In genomic region chr3:171810278-171811058, GRCh38 we compare ENCODE assay signal across 2 cellular contexts.
TF ChIP-seq lines count a peak whose summit lies in the region.

A gene with protein sequence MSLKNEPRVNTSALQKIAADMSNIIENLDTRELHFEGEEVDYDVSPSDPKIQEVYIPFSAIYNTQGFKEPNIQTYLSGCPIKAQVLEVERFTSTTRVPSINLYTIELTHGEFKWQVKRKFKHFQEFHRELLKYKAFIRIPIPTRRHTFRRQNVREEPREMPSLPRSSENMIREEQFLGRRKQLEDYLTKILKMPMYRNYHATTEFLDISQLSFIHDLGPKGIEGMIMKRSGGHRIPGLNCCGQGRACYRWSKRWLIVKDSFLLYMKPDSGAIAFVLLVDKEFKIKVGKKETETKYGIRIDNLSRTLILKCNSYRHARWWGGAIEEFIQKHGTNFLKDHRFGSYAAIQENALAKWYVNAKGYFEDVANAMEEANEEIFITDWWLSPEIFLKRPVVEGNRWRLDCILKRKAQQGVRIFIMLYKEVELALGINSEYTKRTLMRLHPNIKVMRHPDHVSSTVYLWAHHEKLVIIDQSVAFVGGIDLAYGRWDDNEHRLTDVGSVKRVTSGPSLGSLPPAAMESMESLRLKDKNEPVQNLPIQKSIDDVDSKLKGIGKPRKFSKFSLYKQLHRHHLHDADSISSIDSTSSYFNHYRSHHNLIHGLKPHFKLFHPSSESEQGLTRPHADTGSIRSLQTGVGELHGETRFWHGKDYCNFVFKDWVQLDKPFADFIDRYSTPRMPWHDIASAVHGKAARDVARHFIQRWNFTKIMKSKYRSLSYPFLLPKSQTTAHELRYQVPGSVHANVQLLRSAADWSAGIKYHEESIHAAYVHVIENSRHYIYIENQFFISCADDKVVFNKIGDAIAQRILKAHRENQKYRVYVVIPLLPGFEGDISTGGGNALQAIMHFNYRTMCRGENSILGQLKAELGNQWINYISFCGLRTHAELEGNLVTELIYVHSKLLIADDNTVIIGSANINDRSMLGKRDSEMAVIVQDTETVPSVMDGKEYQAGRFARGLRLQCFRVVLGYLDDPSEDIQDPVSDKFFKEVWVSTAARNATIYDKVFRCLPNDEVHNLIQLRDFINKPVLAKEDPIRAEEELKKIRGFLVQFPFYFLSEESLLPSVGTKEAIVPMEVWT (minus strand): TSS chr3:171810483. CDS start chr3:171738051, 72,432 bp downstream.

TF ChIP-seq in SK-N-SH treated with all-trans-retinoic acid at 6 μM for 48 hours, 23 proteins besides CTCF, POLR2A, EP300 and RAD21 (continued from another document):
- TF ChIP-seq POU6F1 (CRISPR knock-in tag; IDR thresholded peaks at IDR 0.05; ENCODE audit: borderline replicate concordance, low read depth), result no peak
- no peak for TF ChIP-seq OSR1 (CRISPR knock-in tag; IDR thresholded peaks at IDR 0.05)
- TF ChIP-seq ISL1 (CRISPR knock-in tag; IDR thresholded peaks at IDR 0.05), result no peak
- no peak for TF ChIP-seq ZNF8 (CRISPR knock-in tag; IDR thresholded peaks at IDR 0.05)
- no peak for TF ChIP-seq ARNTL (CRISPR knock-in tag; IDR thresholded peaks at IDR 0.05; ENCODE audit: borderline replicate concordance, low read depth)
- no peak for TF ChIP-seq SNAI2 (CRISPR knock-in tag; IDR thresholded peaks at IDR 0.05)

TF ChIP-seq in K562, 482 proteins besides CTCF, POLR2A, EP300 and RAD21 (continued from another document and continues in another):
- TF ChIP-seq ATF6 (CRISPR knock-in tag; IDR thresholded peaks at IDR 0.05) (0 out of 2 replicates have a peak, but pooled peaks have one; percentile 35), KDM2B (CRISPR knock-in tag; IDR thresholded peaks at IDR 0.05) (no peak), XRCC5 (IDR thresholded peaks at IDR 0.05; ENCODE audit: low read depth, low read length) (peak; percentile 51; the same call in 1 of the 2 replicates), FOXM1 (IDR thresholded peaks at IDR 0.05; ENCODE audit: low read depth) (no peak), FOXM1 (CRISPR knock-in tag; IDR thresholded peaks at IDR 0.05; ENCODE audit: low read depth) (0 out of 2 replicates have a peak, but pooled peaks have one; percentile 40), ZBTB7A (IDR thresholded peaks at IDR 0.05; ENCODE audit: borderline replicate concordance, control insufficient read depth, low read depth, low read length) (peak; percentile 41; the same call in 1 of the 2 replicates), CREM (IDR thresholded peaks at IDR 0.05; ENCODE audit: low read depth) (no peak), MIER1 (IDR thresholded peaks at IDR 0.05; ENCODE audit: low read depth) (no peak), ZSCAN29 (IDR thresholded peaks at IDR 0.05) (peak; percentile 85), U2AF2 (optimal IDR thresholded peaks at IDR 0.05; ENCODE audit: low read depth, low read length) (no peak), CREBBP (IDR thresholded peaks at IDR 0.05; ENCODE audit: low read depth, low read length) (no peak), KAT2B (IDR thresholded peaks at IDR 0.05; ENCODE audit: low read depth, low read length) (no peak), ZFX (CRISPR knock-in tag; IDR thresholded peaks at IDR 0.05) (peak; percentile 96), SMAD4 (CRISPR knock-in tag; conservative IDR thresholded peaks at IDR 0.05) (peak; percentile 82), RBM25 (IDR thresholded peaks at IDR 0.05; ENCODE audit: low read depth, low read length, severe bottlenecking) (peak; percentile 18), RBBP5 (IDR thresholded peaks at IDR 0.05; ENCODE audit: borderline replicate concordance, insufficient read depth, low read length, poor library complexity, severe bottlenecking) (peak; percentile 57), DDX20 (tag; IDR thresholded peaks at IDR 0.05; ENCODE audit: low read depth) (no peak), RBFOX2 (IDR thresholded peaks at IDR 0.05; ENCODE audit: low read depth, low read length) (peak; percentile 90), ETS1 (conservative IDR thresholded peaks at IDR 0.05; ENCODE audit: control insufficient read depth, low read depth, low read length) (peak; percentile 55; the same call in 1 of the 2 replicates), SOX6 (IDR thresholded peaks at IDR 0.05) (peak; percentile 26; the same call in 1 of the 2 replicates), E2F6 (IDR thresholded peaks at IDR 0.05; ENCODE audit: borderline replicate concordance in 1 of 2, extremely low read depth in 1 of 2, insufficient read depth in 1 of 2, insufficient read length in 1 of 2, low read depth in 1 of 2, low read length in 1 of 2, poor library complexity in 1 of 2, severe bottlenecking in 1 of 2) (peak; percentile 51 to 61), HDAC3 (IDR thresholded peaks at IDR 0.05; ENCODE audit: borderline replicate concordance, partially characterized antibody) (no peak), CTBP1 (IDR thresholded peaks at IDR 0.05; ENCODE audit: borderline replicate concordance) (no peak), ZNF695 (CRISPR knock-in tag; IDR thresholded peaks at IDR 0.05) (no peak), SAP30 (IDR thresholded peaks at IDR 0.05; ENCODE audit: borderline replicate concordance, insufficient read depth, low read depth, low read length, poor library complexity, severe bottlenecking) (peak; percentile 60), HNRNPL (IDR thresholded peaks at IDR 0.05; ENCODE audit: low read depth, low read length) (peak; percentile 87), GABPA (tag; conservative IDR thresholded peaks at IDR 0.05; ENCODE audit: low read depth) (0 out of 2 replicates have a peak, but pooled peaks have one; percentile 21), FIP1L1 (IDR thresholded peaks at IDR 0.05; ENCODE audit: low read depth, low read length, poor library complexity, severe bottlenecking) (peak; percentile 19), MYC (IDR thresholded peaks at IDR 0.05; ENCODE audit: low read depth, low read length) (peak; percentile 39; the same call in 1 of the 2 replicates), MYC (CRISPR knock-in tag; IDR thresholded peaks at IDR 0.05; ENCODE audit: borderline replicate concordance, low read depth) (no peak), TRIM25 (IDR thresholded peaks at IDR 0.05; ENCODE audit: borderline replicate concordance) (no peak), ZNF717 (CRISPR knock-in tag; IDR thresholded peaks at IDR 0.05) (no peak), RBM14 (IDR thresholded peaks at IDR 0.05; ENCODE audit: borderline replicate concordance, insufficient read depth, low read depth, low read length) (0 out of 2 replicates have a peak, but pooled peaks have one; percentile 7)
- TF ChIP-seq, protein P1, sequence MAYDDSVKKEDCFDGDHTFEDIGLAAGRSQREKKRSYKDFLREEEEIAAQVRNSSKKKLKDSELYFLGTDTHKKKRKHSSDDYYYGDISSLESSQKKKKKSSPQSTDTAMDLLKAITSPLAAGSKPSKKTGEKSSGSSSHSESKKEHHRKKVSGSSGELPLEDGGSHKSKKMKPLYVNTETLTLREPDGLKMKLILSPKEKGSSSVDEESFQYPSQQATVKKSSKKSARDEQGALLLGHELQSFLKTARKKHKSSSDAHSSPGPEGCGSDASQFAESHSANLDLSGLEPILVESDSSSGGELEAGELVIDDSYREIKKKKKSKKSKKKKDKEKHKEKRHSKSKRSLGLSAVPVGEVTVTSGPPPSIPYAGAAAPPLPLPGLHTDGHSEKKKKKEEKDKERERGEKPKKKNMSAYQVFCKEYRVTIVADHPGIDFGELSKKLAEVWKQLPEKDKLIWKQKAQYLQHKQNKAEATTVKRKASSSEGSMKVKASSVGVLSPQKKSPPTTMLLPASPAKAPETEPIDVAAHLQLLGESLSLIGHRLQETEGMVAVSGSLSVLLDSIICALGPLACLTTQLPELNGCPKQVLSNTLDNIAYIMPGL (CRISPR knock-in tag; IDR thresholded peaks at IDR 0.05), result peak; percentile 81; the same call in 1 of the 2 replicates
- TF ChIP-seq, protein P2, sequence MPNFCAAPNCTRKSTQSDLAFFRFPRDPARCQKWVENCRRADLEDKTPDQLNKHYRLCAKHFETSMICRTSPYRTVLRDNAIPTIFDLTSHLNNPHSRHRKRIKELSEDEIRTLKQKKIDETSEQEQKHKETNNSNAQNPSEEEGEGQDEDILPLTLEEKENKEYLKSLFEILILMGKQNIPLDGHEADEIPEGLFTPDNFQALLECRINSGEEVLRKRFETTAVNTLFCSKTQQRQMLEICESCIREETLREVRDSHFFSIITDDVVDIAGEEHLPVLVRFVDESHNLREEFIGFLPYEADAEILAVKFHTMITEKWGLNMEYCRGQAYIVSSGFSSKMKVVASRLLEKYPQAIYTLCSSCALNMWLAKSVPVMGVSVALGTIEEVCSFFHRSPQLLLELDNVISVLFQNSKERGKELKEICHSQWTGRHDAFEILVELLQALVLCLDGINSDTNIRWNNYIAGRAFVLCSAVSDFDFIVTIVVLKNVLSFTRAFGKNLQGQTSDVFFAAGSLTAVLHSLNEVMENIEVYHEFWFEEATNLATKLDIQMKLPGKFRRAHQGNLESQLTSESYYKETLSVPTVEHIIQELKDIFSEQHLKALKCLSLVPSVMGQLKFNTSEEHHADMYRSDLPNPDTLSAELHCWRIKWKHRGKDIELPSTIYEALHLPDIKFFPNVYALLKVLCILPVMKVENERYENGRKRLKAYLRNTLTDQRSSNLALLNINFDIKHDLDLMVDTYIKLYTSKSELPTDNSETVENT (CRISPR knock-in tag; IDR thresholded peaks at IDR 0.05), result peak; percentile 63; the same call in 1 of the 2 replicates
- TF ChIP-seq, protein P3, sequence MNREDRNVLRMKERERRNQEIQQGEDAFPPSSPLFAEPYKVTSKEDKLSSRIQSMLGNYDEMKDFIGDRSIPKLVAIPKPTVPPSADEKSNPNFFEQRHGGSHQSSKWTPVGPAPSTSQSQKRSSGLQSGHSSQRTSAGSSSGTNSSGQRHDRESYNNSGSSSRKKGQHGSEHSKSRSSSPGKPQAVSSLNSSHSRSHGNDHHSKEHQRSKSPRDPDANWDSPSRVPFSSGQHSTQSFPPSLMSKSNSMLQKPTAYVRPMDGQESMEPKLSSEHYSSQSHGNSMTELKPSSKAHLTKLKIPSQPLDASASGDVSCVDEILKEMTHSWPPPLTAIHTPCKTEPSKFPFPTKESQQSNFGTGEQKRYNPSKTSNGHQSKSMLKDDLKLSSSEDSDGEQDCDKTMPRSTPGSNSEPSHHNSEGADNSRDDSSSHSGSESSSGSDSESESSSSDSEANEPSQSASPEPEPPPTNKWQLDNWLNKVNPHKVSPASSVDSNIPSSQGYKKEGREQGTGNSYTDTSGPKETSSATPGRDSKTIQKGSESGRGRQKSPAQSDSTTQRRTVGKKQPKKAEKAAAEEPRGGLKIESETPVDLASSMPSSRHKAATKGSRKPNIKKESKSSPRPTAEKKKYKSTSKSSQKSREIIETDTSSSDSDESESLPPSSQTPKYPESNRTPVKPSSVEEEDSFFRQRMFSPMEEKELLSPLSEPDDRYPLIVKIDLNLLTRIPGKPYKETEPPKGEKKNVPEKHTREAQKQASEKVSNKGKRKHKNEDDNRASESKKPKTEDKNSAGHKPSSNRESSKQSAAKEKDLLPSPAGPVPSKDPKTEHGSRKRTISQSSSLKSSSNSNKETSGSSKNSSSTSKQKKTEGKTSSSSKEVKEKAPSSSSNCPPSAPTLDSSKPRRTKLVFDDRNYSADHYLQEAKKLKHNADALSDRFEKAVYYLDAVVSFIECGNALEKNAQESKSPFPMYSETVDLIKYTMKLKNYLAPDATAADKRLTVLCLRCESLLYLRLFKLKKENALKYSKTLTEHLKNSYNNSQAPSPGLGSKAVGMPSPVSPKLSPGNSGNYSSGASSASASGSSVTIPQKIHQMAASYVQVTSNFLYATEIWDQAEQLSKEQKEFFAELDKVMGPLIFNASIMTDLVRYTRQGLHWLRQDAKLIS (CRISPR knock-in tag; IDR thresholded peaks at IDR 0.05), result 0 out of 2 replicates have a peak, but pooled peaks have one; percentile 39
